Comparison of ENCODE assay signal across 7 cellular contexts in the genomic region with DNA sequence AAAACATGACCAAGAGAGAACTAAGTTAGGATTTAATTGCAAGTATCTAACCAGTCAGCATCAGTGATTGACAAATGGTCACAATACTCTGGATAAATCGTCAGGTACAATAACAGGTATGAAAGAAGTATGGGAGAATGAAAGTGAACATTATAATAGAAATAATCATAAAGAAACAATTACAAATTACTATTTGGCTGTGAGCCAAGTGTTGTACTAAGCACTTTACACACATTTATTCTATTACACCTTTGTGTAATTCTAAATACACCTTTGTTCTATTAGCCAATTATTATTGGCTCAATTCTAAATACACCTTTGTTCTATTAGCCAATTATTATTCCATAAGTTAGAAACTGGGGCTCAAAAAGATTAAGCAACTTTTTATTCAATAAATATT.
"Had no signal": no experiment of that assay in that cellular context is flagged by ENCODE, and none has a peak within 500 bp of the region (broad histone marks: within the 10 kb centered on the region; RNA-seq: fewer than 3 reads in every experiment).

No MANE protein-coding gene starts in this region.

- H3K4me3 ChIP-seq: GM12878 had no signal

- ATAC-seq: GM12878 had no signal

- DNase-seq: GDM1, GF-D8 had no signal

- FAIRE-seq: GM12878, GM12891, GM12892, GM18507, GM19239 had no signal
